16 cellular contexts compared by ENCODE assay signal in the genomic region with DNA sequence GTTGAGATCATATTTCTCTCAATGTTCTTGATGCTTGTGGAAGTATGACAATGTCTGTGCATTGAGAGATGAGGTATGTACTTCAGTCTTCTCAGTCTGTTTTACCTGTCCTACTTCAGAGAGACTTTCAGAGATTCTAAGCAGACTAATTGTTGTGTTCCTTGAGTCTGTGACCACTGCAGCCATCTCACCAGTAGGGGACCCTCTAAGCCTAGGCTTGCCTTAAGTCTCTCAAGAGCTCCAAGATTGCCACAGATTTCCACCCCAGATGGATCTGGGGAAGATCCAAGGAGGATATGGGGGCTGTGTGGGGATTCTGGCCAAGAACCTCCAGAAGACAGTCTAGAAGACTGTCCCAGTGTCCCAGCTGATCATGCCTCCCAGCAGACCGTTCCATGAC.
A peak's percentile ranks its signal among the peaks of the same experiment; 100 is the strongest.
DNase-seq lines count a peak whose midpoint lies in the region; ATAC-seq, FAIRE-seq and TF ChIP-seq lines count a peak whose summit lies in the region.
"Had no signal": no experiment of that assay in that cellular context is flagged by ENCODE, and none has a peak within 500 bp of the region (broad histone marks: within the 10 kb centered on the region; RNA-seq: fewer than 3 reads in every experiment).

No MANE protein-coding gene starts in this region.

- no peak for TF ChIP-seq EP300 in GM12878 (IDR thresholded peaks at IDR 0.05; ENCODE audit: borderline replicate concordance in 1 of 2, control insufficient read depth in 1 of 2, low read depth in 2 of 2, low read length in 2 of 2)

- no peaks in the 10 kb centered on the region for H4K20me1 ChIP-seq in GM12878 (ENCODE audit: control insufficient read depth, insufficient read depth)
- H4K20me1 ChIP-seq: BLaER1 had no signal

- no peak overlapping the region for H2AFZ ChIP-seq in GM12878 (ENCODE audit: control insufficient read depth, low read depth, low read length)

- intact Hi-C loops in GM12878 (cut with micrococcal nuclease; ENCODE audit: unreplicated experiment): no loop called here

- H3K9ac ChIP-seq in GM12878 (ENCODE audit: control insufficient read depth, insufficient read depth, low read length): no peak overlapping the region
- H3K9ac ChIP-seq: BLaER1 had no signal

- H3K9me3 ChIP-seq in GM12878 (replicated peaks; ENCODE audit: control insufficient read depth, insufficient read depth, low read length): no peaks in the 10 kb centered on the region; the same call in 1 of the 3 replicates
- H3K9me3 ChIP-seq: pancreas had no signal

- peak; percentile 37; the same call in 1 of the 2 replicates for TF ChIP-seq RAD21 in GM12878 (IDR thresholded peaks at IDR 0.05; ENCODE audit: insufficient read depth, low read depth, low read length)

- H3K4me1 ChIP-seq in GM12878 (ENCODE audit: control insufficient read depth, insufficient read depth, low read length): no peaks in the 10 kb centered on the region
- H3K4me1 ChIP-seq: BLaER1, pancreas, vagina had no signal

- BruUV-seq in GM12878 (replicated peaks; lab: Mats Ljungman, UMichigan): no TSS peak

- TF ChIP-seq POLR2A in GM12878 (IDR thresholded peaks at IDR 0.05; ENCODE audit: low read depth, low read length): no peak

- SMC1A ChIA-PET in GM12878 (lab: Charles Lee; ENCODE audit: uncharacterized antibody, unreplicated experiment): interaction anchor here (0.5 kb wide), 1 partner anchor 390 kb away, joined by 4 read pairs; no protein-coding TSS in a partner anchor

- 0 out of 2 replicates have a peak, but pooled peaks cover 1% of the 10 kb centered on the region for H3K27me3 ChIP-seq in BJ (ENCODE audit: control insufficient read depth, insufficient read depth, low read length)
- no peaks in the 10 kb centered on the region for H3K27me3 ChIP-seq in GM12878 (replicated peaks in 1 of 2; ENCODE audit: control insufficient read depth in 2 of 2, insufficient read depth in 2 of 2, low read length in 1 of 2)
- H3K27me3 ChIP-seq: BLaER1, pancreas, vagina had no signal

- no peak for FAIRE-seq in GM12878 (lab: Jason Lieb, UNC)
- FAIRE-seq: pancreas had no signal

- no peaks in the 10 kb centered on the region for H3K79me2 ChIP-seq in GM12878 (ENCODE audit: control insufficient read depth, insufficient read depth, low read length)

- no peak overlapping the region for H3K4me2 ChIP-seq in GM12878 (ENCODE audit: control insufficient read depth, insufficient read depth)
- H3K4me2 ChIP-seq: BLaER1 had no signal

- CTCF ChIA-PET in BJ (lab: Yijun Ruan, JAX): interaction anchor here (1.5 kb wide), 1 partner anchor 40 kb away, joined by 4 read pairs; no protein-coding TSS in a partner anchor
- CTCF ChIA-PET in GM12878 (lab: Yijun Ruan, JAX): no interaction called here

- DNase-seq in BJ (ENCODE audit: low read depth): no peak
- no peak for DNase-seq in GM13977 (ENCODE audit: low spot score)
- DNase-seq in GM12878 (ENCODE audit: low read depth, low spot score): no peak
- peak; percentile 60 for DNase-seq in islet precursor cell
- no peak for DNase-seq in COLO668 (lab: John Stamatoyannopoulos, UW; ENCODE audit: unreplicated experiment)
- no peak for DNase-seq in SIG-M5 (lab: John Stamatoyannopoulos, UW)
- DNase-seq in COR-L47 (lab: John Stamatoyannopoulos, UW): no peak
- DNase-seq: activated T-cell treated with anti-CD3 and anti-CD28 coated beads, Interleukin-2, amount 50 U/mL, for 48 hours; glutamatergic neuron; mucosa of descending colon; NCI-H1105 treated with DMSO at 0.1 percent for 48 hours; pancreas had no signal

- H3K27ac ChIP-seq in GM12878 (ENCODE audit: control insufficient read depth, insufficient read depth): no peak overlapping the region
- H3K27ac ChIP-seq: BLaER1, epithelial cell of prostate, pancreas, vagina had no signal

- RAD21 ChIA-PET in GM12878 (lab: Charles Lee; ENCODE audit: unreplicated experiment): interaction anchor here (1.4 kb wide), 1 partner anchor 144 kb away, joined by 4 read pairs; no protein-coding TSS in a partner anchor

- no peak overlapping the region for H3K4me3 ChIP-seq in BJ (ENCODE audit: low read depth, low read length)
- no peak overlapping the region for H3K4me3 ChIP-seq in GM12878
- H3K4me3 ChIP-seq: BLaER1, mucosa of descending colon, pancreas, vagina had no signal

- in situ Hi-C loops in GM13977 (cut with MboI; ENCODE audit: low pct_unique_long_range_greater_than_20kb, low sequenced_read_pairs, unreplicated experiment) (no loop called here), GM12878 (cut with MboI) (no loop called here)

- WGBS in GM12878 (ENCODE audit: insufficient coverage, insufficient replicate concordance, low lambda C conversion rate, missing lambda C conversion rate): 0% methylated on average over 1 of the region's 1 CpG

- H3K36me3 ChIP-seq in BJ (ENCODE audit: control insufficient read depth, insufficient read depth, low read length) (no peaks in the 10 kb centered on the region), GM12878 (ENCODE audit: control insufficient read depth in 2 of 2, insufficient read depth in 2 of 2, low read length in 1 of 2) (no peaks in the 10 kb centered on the region)
- H3K36me3 ChIP-seq: BLaER1, pancreas, vagina had no signal

- POLR2A ChIA-PET in BJ (lab: Charles Lee) (no interaction called here), GM12878 (lab: Charles Lee) (no interaction called here)

- ATAC-seq in GM12878 (no peak), HG02852 (IDR thresholded peaks at IDR 0.05; ENCODE audit: unreplicated experiment) (no peak)
- ATAC-seq: mucosa of descending colon, pancreas had no signal

- TF ChIP-seq CTCF in BJ (IDR thresholded peaks at IDR 0.05; ENCODE audit: insufficient read depth, low read depth, low read length) (0 out of 2 replicates have a peak, but pooled peaks have one; percentile 16), GM13977 (IDR thresholded peaks at IDR 0.05; ENCODE audit: extremely low read depth, insufficient read depth, missing control alignments) (peak; percentile 16), GM12878 (IDR thresholded peaks at IDR 0.05 in 2 of 3, conservative IDR thresholded peaks at IDR 0.05 in 1 of 3; ENCODE audit: control insufficient read depth in 2 of 3, extremely low read depth in 1 of 3, insufficient read depth in 1 of 3, low read depth in 3 of 3, low read length in 3 of 3) (peak; percentile 9 to 40 (median 24); a peak in 2 of 6 replicates)

TF ChIP-seq in GM12878, 131 proteins besides CTCF, POLR2A, EP300 and RAD21 (continues in another document):
- TF ChIP-seq, protein P1, sequence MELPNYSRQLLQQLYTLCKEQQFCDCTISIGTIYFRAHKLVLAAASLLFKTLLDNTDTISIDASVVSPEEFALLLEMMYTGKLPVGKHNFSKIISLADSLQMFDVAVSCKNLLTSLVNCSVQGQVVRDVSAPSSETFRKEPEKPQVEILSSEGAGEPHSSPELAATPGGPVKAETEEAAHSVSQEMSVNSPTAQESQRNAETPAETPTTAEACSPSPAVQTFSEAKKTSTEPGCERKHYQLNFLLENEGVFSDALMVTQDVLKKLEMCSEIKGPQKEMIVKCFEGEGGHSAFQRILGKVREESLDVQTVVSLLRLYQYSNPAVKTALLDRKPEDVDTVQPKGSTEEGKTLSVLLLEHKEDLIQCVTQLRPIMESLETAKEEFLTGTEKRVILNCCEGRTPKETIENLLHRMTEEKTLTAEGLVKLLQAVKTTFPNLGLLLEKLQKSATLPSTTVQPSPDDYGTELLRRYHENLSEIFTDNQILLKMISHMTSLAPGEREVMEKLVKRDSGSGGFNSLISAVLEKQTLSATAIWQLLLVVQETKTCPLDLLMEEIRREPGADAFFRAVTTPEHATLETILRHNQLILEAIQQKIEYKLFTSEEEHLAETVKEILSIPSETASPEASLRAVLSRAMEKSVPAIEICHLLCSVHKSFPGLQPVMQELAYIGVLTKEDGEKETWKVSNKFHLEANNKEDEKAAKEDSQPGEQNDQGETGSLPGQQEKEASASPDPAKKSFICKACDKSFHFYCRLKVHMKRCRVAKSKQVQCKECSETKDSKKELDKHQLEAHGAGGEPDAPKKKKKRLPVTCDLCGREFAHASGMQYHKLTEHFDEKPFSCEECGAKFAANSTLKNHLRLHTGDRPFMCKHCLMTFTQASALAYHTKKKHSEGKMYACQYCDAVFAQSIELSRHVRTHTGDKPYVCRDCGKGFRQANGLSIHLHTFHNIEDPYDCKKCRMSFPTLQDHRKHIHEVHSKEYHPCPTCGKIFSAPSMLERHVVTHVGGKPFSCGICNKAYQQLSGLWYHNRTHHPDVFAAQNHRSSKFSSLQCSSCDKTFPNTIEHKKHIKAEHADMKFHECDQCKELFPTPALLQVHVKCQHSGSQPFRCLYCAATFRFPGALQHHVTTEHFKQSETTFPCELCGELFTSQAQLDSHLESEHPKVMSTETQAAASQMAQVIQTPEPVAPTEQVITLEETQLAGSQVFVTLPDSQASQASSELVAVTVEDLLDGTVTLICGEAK (IDR thresholded peaks at IDR 0.05; ENCODE audit: borderline replicate concordance): no peak
- TF ChIP-seq JUND (IDR thresholded peaks at IDR 0.05; ENCODE audit: low read depth, low read length) (no peak), IKZF1 (conservative IDR thresholded peaks at IDR 0.05) (no peak), NR2C1 (IDR thresholded peaks at IDR 0.05) (no peak), RCOR1 (conservative IDR thresholded peaks at IDR 0.05; ENCODE audit: low read depth, low read length) (no peak), MTA2 (IDR thresholded peaks at IDR 0.05; ENCODE audit: low read depth) (no peak), NFIC (IDR thresholded peaks at IDR 0.05; ENCODE audit: low read depth, low read length) (no peak), TARDBP (IDR thresholded peaks at IDR 0.05; ENCODE audit: borderline replicate concordance) (no peak)
